Comparison of ENCODE assay signal across 1 cellular context in genomic region chr22:28742562-28742962, GRCh38.
TF ChIP-seq lines count a peak whose summit lies in the region.

No MANE protein-coding gene starts in this region.

TF ChIP-seq in HEK293, 187 proteins besides CTCF, POLR2A, EP300 and RAD21 (continued from another document and continues in another):
- no peak; the same call in 1 of the 2 replicates for TF ChIP-seq PATZ1 (tag by site-specific recombination; IDR thresholded peaks at IDR 0.05)
- no peak for TF ChIP-seq ZNF791 (tag by site-specific recombination; IDR thresholded peaks at IDR 0.05)
- TF ChIP-seq ZBTB11 (tag by site-specific recombination; conservative IDR thresholded peaks at IDR 0.05; ENCODE audit: low read depth): peak; percentile 30
- no peak for TF ChIP-seq ZNF280D (tag by site-specific recombination; IDR thresholded peaks at IDR 0.05)
- TF ChIP-seq SP3 (tag by site-specific recombination; IDR thresholded peaks at IDR 0.05): peak; percentile 95
- no peak for TF ChIP-seq ZNF404 (tag by site-specific recombination; IDR thresholded peaks at IDR 0.05)
- no peak for TF ChIP-seq ZNF837 (tag by site-specific recombination; IDR thresholded peaks at IDR 0.05)
- TF ChIP-seq MEIS1 (CRISPR knock-in tag; IDR thresholded peaks at IDR 0.05; ENCODE audit: borderline replicate concordance): no peak
- TF ChIP-seq GLIS2 (tag by site-specific recombination; IDR thresholded peaks at IDR 0.05): no peak; the same call in 1 of the 2 replicates
- TF ChIP-seq ZNF174 (tag by site-specific recombination; IDR thresholded peaks at IDR 0.05): no peak
- 0 out of 2 replicates have a peak, but pooled peaks have one; percentile 26 for TF ChIP-seq PRDM1 (tag by site-specific recombination; IDR thresholded peaks at IDR 0.05)
- TF ChIP-seq ZNF529 (tag by site-specific recombination; IDR thresholded peaks at IDR 0.05; ENCODE audit: insufficient replicate concordance): no peak
- no peak for TF ChIP-seq ZNF221 (tag by site-specific recombination; IDR thresholded peaks at IDR 0.05; ENCODE audit: borderline replicate concordance)
- TF ChIP-seq ZNF18 (tag by site-specific recombination; IDR thresholded peaks at IDR 0.05): peak; percentile 51; the same call in 1 of the 2 replicates
- no peak for TF ChIP-seq ZNF596 (tag by site-specific recombination; IDR thresholded peaks at IDR 0.05)
- TF ChIP-seq BCL11A (tag by site-specific recombination; IDR thresholded peaks at IDR 0.05; ENCODE audit: low read depth): no peak
- TF ChIP-seq ZNF239 (tag by site-specific recombination; IDR thresholded peaks at IDR 0.05): no peak
- TF ChIP-seq HIC1 (tag by site-specific recombination; IDR thresholded peaks at IDR 0.05): no peak
- TF ChIP-seq PRDM10 (tag by site-specific recombination; IDR thresholded peaks at IDR 0.05): peak; percentile 97
- no peak for TF ChIP-seq ZNF473 (tag by site-specific recombination; IDR thresholded peaks at IDR 0.05)
- TF ChIP-seq ZNF366 (tag by site-specific recombination; conservative IDR thresholded peaks at IDR 0.05): no peak; the same call in 1 of the 2 replicates
- no peak for TF ChIP-seq ZNF704 (tag by site-specific recombination; IDR thresholded peaks at IDR 0.05)
- TF ChIP-seq ZNF626 (tag by site-specific recombination; IDR thresholded peaks at IDR 0.05): no peak
- TF ChIP-seq SCRT2 (tag by site-specific recombination; IDR thresholded peaks at IDR 0.05): no peak
- no peak for TF ChIP-seq ZNF629 (tag by site-specific recombination; IDR thresholded peaks at IDR 0.05)
- no peak for TF ChIP-seq ZBTB44 (tag by site-specific recombination; IDR thresholded peaks at IDR 0.05)
- peak; percentile 96; the same call in 1 of the 2 replicates for TF ChIP-seq ZNF398 (tag by site-specific recombination; IDR thresholded peaks at IDR 0.05)
- peak; percentile 21; the same call in 1 of the 2 replicates for TF ChIP-seq KLF9 (tag by site-specific recombination; IDR thresholded peaks at IDR 0.05; ENCODE audit: low read depth)
- TF ChIP-seq ZNF175 (tag by site-specific recombination; IDR thresholded peaks at IDR 0.05): no peak
- TF ChIP-seq ZNF2 (tag by site-specific recombination; IDR thresholded peaks at IDR 0.05): no peak
- TF ChIP-seq ZNF341 (tag by site-specific recombination; IDR thresholded peaks at IDR 0.05; ENCODE audit: low read depth): no peak
- TF ChIP-seq ZNF621 (tag by site-specific recombination; IDR thresholded peaks at IDR 0.05): no peak
- no peak for TF ChIP-seq ZNF558 (tag by site-specific recombination; IDR thresholded peaks at IDR 0.05)
- no peak for TF ChIP-seq ZBTB26 (tag by site-specific recombination; optimal IDR thresholded peaks at IDR 0.05)
- TF ChIP-seq ZNF530 (tag by site-specific recombination; IDR thresholded peaks at IDR 0.05; ENCODE audit: low read depth): no peak
